13 cellular contexts compared by ENCODE assay signal in the genomic region with DNA sequence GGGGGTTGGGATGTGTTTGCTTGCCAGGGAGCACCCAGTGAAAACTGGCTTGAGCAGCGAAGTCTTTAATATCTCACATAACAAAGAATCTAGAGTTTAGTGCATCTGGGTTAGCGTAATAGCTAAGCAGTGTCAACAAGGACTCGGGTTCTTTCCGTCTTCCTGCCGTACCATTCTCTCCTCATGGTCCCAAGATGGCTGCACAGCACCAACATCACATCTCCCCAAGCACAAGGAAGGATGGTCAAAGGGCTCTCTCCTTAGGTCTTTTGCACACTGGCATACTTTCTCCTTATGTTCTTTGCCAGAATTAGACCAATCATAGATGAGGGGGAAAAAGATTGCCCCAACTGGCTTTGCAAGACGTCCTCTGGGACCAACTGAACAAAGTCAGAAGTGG. TPM values are rescaled to one million over a fixed set of nuclear protein-coding genes. Genes with fewer than 3 reads are reported as not detected.
A peak's percentile ranks its signal among the peaks of the same experiment; 100 is the strongest.
DNase-seq lines count a peak whose midpoint lies in the region; ATAC-seq and TF ChIP-seq lines count a peak whose summit lies in the region.
"Had no signal": no experiment of that assay in that cellular context is flagged by ENCODE, and none has a peak within 500 bp of the region (broad histone marks: within the 10 kb centered on the region; RNA-seq: fewer than 3 reads in every experiment).

No MANE protein-coding gene starts in this region.

- no peaks in the 10 kb centered on the region for H3K27me3 ChIP-seq in Panc1 (ENCODE audit: control insufficient read depth, insufficient read depth, low read length)
- no peaks in the 10 kb centered on the region for H3K27me3 ChIP-seq in hepatocyte

- CTCF ChIA-PET in Calu3 (lab: Charles Lee), result interaction anchor here (1.2 to 1.3 kb wide), 2 partner anchors 15 to 102 kb away, joined by 3 to 4 read pairs; no protein-coding TSS in a partner anchor
- CTCF ChIA-PET in Panc1 (lab: Charles Lee), result no interaction called here

- H3K36me3 Mint-ChIP-seq in Calu3 (ENCODE audit: insufficient read depth, unreplicated experiment), result peaks cover 5% of the 10 kb centered on the region
- H3K36me3 Mint-ChIP-seq in type B pancreatic cell, result peaks cover 21% of the 10 kb centered on the region

- peaks cover 43% of the 10 kb centered on the region for H3K4me1 ChIP-seq in Panc1 (ENCODE audit: control insufficient read depth, insufficient read depth, low read length)
- H3K4me1 ChIP-seq in hepatocyte (ENCODE audit: insufficient read depth), result no peaks in the 10 kb centered on the region

- in situ Hi-C loops in Panc1 (cut with HindIII; ENCODE audit: low pct_unique_long_range_greater_than_20kb, low sequenced_read_pairs), result no loop called here

- peaks cover 3% of the 10 kb centered on the region for H3K9me3 Mint-ChIP-seq in Calu3 (ENCODE audit: low read depth, unreplicated experiment)
- H3K9me3 Mint-ChIP-seq in type B pancreatic cell, result no peaks in the 10 kb centered on the region

- TF ChIP-seq CTCF in Calu3 (IDR thresholded peaks at IDR 0.05; ENCODE audit: unreplicated experiment), result no peak
- TF ChIP-seq CTCF in Panc1 (IDR thresholded peaks at IDR 0.05), result no peak
- TF ChIP-seq CTCF in hepatocyte (IDR thresholded peaks at IDR 0.05; ENCODE audit: poor library complexity), result no peak
- TF ChIP-seq CTCF in type B pancreatic cell (conservative IDR thresholded peaks at IDR 0.05), result no peak

- DNase-seq in Calu3 (no peak), Panc1 (ENCODE audit: low read depth, low spot score) (no peak), hepatocyte (ENCODE audit: low spot score) (no peak), type B pancreatic cell (ENCODE audit: extremely low spot score, unreplicated experiment) (no peak), NCI-H1092 (lab: John Stamatoyannopoulos, UW) (no peak), Right ventricle myocardium inferior (ENCODE audit: missing footprints) (no peak)
- DNase-seq: AML-193; NCI-H1105; NCI-H2081; NK-92 treated with Interleukin-12 subunit alpha and Interleukin-12 subunit beta, amount 100 ng/mL, for 24 hours had no signal

- no peak overlapping the region for H2AFZ ChIP-seq in hepatocyte

- H3K36me3 ChIP-seq in Panc1 (ENCODE audit: control insufficient read depth, insufficient read depth, low read length), result no peaks in the 10 kb centered on the region
- no peaks in the 10 kb centered on the region for H3K36me3 ChIP-seq in hepatocyte (replicated peaks; ENCODE audit: insufficient read depth, low read depth)

- no peaks in the 10 kb centered on the region for H3K79me2 ChIP-seq in hepatocyte

- H3K27ac Mint-ChIP-seq in Calu3 (ENCODE audit: unreplicated experiment) (peak overlapping the region; percentile 75), type B pancreatic cell (peak overlapping the region; percentile 47)

- H3K4me3 Mint-ChIP-seq in Calu3 (ENCODE audit: low read depth, unreplicated experiment) (no peak overlapping the region), type B pancreatic cell (no peak overlapping the region)

- no peak overlapping the region for H3K4me2 ChIP-seq in hepatocyte

- no peaks in the 10 kb centered on the region for H3K27me3 Mint-ChIP-seq in Calu3 (ENCODE audit: unreplicated experiment)
- H3K27me3 Mint-ChIP-seq in type B pancreatic cell, result no peaks in the 10 kb centered on the region

- H3K4me3 ChIP-seq in Panc1 (ENCODE audit: low read depth in 2 of 2, low read length in 2 of 2), result no peak overlapping the region
- no peak overlapping the region for H3K4me3 ChIP-seq in hepatocyte

- H3K9me3 ChIP-seq in Panc1 (ENCODE audit: control insufficient read depth, insufficient read depth, low read depth, low read length), result no peaks in the 10 kb centered on the region
- no peaks in the 10 kb centered on the region for H3K9me3 ChIP-seq in hepatocyte (ENCODE audit: low read depth)

- POLR2A ChIA-PET in Panc1 (lab: Charles Lee), result no interaction called here

- no peaks in the 10 kb centered on the region for H3K9me2 ChIP-seq in hepatocyte (replicated peaks; ENCODE audit: insufficient read depth)

- H3K4me1 Mint-ChIP-seq in Calu3 (ENCODE audit: low read depth, unreplicated experiment) (peaks cover 23% of the 10 kb centered on the region), type B pancreatic cell (ENCODE audit: unreplicated experiment) (peaks cover 20% of the 10 kb centered on the region)

- intact Hi-C loops in Calu3 (cut with micrococcal nuclease; ENCODE audit: unreplicated experiment), result no loop called here
- intact Hi-C loops in Panc1 (cut with micrococcal nuclease; ENCODE audit: unreplicated experiment), result no loop called here
- intact Hi-C loops in Right ventricle myocardium inferior (cut with DNase I), result no loop called here

- no peaks in the 10 kb centered on the region for H4K20me1 ChIP-seq in hepatocyte (ENCODE audit: insufficient read depth, poor library complexity, severe bottlenecking)

- ATAC-seq in Panc1 (no peak), HG02840 (IDR thresholded peaks at IDR 0.05; ENCODE audit: low FRiP score, unreplicated experiment) (no peak), Right ventricle myocardium inferior (no peak)

- WGBS in hepatocyte (ENCODE audit: low lambda C conversion rate, missing lambda C conversion rate), result 98% methylated on average over 6 of the region's 6 CpGs

- BruUV-seq in Calu3 (replicated peaks; lab: Mats Ljungman, UMichigan), result no TSS peak
- BruUV-seq in Panc1 (replicated peaks; lab: Mats Ljungman, UMichigan), result no TSS peak

- H3K27ac ChIP-seq in Panc1 (ENCODE audit: low read length) (peak overlapping the region; percentile 80), hepatocyte (peak overlapping the region; percentile 85)
- H3K27ac ChIP-seq: C4-2B, HL-60 had no signal

RNA-seq across cellular contexts. Expression of a gene that starts 30.9 kb away (rescaled TPM):
- 5.9 and 6.5 TPM in 2 replicates for total RNA-seq in Calu3 (2022)
- total RNA-seq in Panc1 (2021; ENCODE audit: unreplicated experiment), result 12.9 TPM
- 5.1 TPM for polyA plus RNA-seq in Panc1 (2012; ENCODE audit: insufficient read length)
- total RNA-seq in hepatocyte, result 253 and 281 TPM in 2 replicates
- polyA plus RNA-seq in hepatocyte, result 284 and 315 TPM in 2 replicates
- total RNA-seq in type B pancreatic cell (ENCODE audit: low replicate concordance), result 17.8 and 57.2 TPM in 2 replicates
- 38.1 TPM for total RNA-seq in Right ventricle myocardium inferior
